ENCODE assay signal across 1 cellular context in genomic region chr1:93489756-93490155, GRCh38.
TF ChIP-seq lines count a peak whose summit lies in the region.

No MANE protein-coding gene starts in this region.

TF ChIP-seq in WTC11, 78 proteins besides CTCF, POLR2A, EP300 and RAD21 (continued from another document):
- TF ChIP-seq ZNF281 (CRISPR knock-in tag; IDR thresholded peaks at IDR 0.05) (no peak), CBFB (CRISPR knock-in tag; IDR thresholded peaks at IDR 0.05; ENCODE audit: low read depth) (no peak), CDX4 (CRISPR knock-in tag; IDR thresholded peaks at IDR 0.05; ENCODE audit: borderline replicate concordance) (no peak), ZNF425 (CRISPR knock-in tag; conservative IDR thresholded peaks at IDR 0.05) (no peak), RELA (CRISPR knock-in tag; IDR thresholded peaks at IDR 0.05; ENCODE audit: borderline replicate concordance) (no peak), ZNF396 (CRISPR knock-in tag; IDR thresholded peaks at IDR 0.05; ENCODE audit: borderline replicate concordance) (no peak), NFYB (CRISPR knock-in tag; conservative IDR thresholded peaks at IDR 0.05; ENCODE audit: low read depth) (no peak)
